Comparison of ENCODE assay signal across 15 cellular contexts in genomic region chr2:26268184-26268583, GRCh38.
A peak's percentile ranks its signal among the peaks of the same experiment; 100 is the strongest.
DNase-seq lines count a peak whose midpoint lies in the region; TF ChIP-seq lines count a peak whose summit lies in the region.
"Had no signal": no experiment of that assay in that cellular context is flagged by ENCODE, and none has a peak within 500 bp of the region (broad histone marks: within the 10 kb centered on the region; RNA-seq: fewer than 3 reads in every experiment).

No MANE protein-coding gene starts in this region.

- intact Hi-C loops in dendritic cell treated with granulocyte-macrophage colony-stimulating factor and Interleukin-4, amounts not matched to agents 40 ng/mL and 50 ng/mL, for 4 days (cut with micrococcal nuclease): no loop called here

- H3K36me3 ChIP-seq in neutrophil: peaks cover 36% of the 10 kb centered on the region

- H3K27me3 Mint-ChIP-seq in dendritic cell treated with granulocyte-macrophage colony-stimulating factor and Interleukin-4, amounts not matched to agents 40 ng/mL and 50 ng/mL, for 4 days: no peaks in the 10 kb centered on the region
- H3K27me3 Mint-ChIP-seq: activated naive CD8-positive, alpha-beta T cell treated with anti-CD3 and anti-CD28 coated beads, Interleukin-2, amount 50 U/mL, for 24 hours; B cell; naive thymus-derived CD8-positive, alpha-beta T cell had no signal

- no peaks in the 10 kb centered on the region for H3K27me3 ChIP-seq in neutrophil

- H3K4me3 Mint-ChIP-seq in dendritic cell treated with granulocyte-macrophage colony-stimulating factor and Interleukin-4, amounts not matched to agents 40 ng/mL and 50 ng/mL, for 4 days: no peak overlapping the region
- H3K4me3 Mint-ChIP-seq: activated naive CD8-positive, alpha-beta T cell treated with anti-CD3 and anti-CD28 coated beads, Interleukin-2, amount 50 U/mL, for 24 hours; B cell; naive thymus-derived CD8-positive, alpha-beta T cell had no signal

- peak overlapping the region; percentile 41 for H3K27ac Mint-ChIP-seq in dendritic cell treated with granulocyte-macrophage colony-stimulating factor and Interleukin-4, amounts not matched to agents 40 ng/mL and 50 ng/mL, for 4 days
- H3K27ac Mint-ChIP-seq: activated naive CD8-positive, alpha-beta T cell treated with anti-CD3 and anti-CD28 coated beads, Interleukin-2, amount 50 U/mL, for 24 hours; B cell had no signal

- no peaks in the 10 kb centered on the region for H3K9me3 ChIP-seq in neutrophil
- H3K9me3 ChIP-seq: thoracic aorta had no signal

- peaks cover 30% of the 10 kb centered on the region for H3K4me1 Mint-ChIP-seq in dendritic cell treated with granulocyte-macrophage colony-stimulating factor and Interleukin-4, amounts not matched to agents 40 ng/mL and 50 ng/mL, for 4 days (ENCODE audit: low read depth)

- no peak overlapping the region for H3K4me3 ChIP-seq in neutrophil (ENCODE audit: low read depth in 1 of 2, low read length in 1 of 2)
- H3K4me3 ChIP-seq: lung, thoracic aorta had no signal

- TF ChIP-seq CTCF in neutrophil (IDR thresholded peaks at IDR 0.05) (no peak), GM10266 (IDR thresholded peaks at IDR 0.05; ENCODE audit: control insufficient read depth, insufficient read depth, low read depth, missing control alignments) (no peak)

- DNase-seq in HS-5 (ENCODE audit: low read depth) (peak; percentile 19), NOMO-1 treated with dmso at 0.1 percent for 144 hours (lab: John Stamatoyannopoulos, UW; ENCODE audit: unreplicated experiment) (peak; percentile 5), GM10266 (ENCODE audit: extremely low spot score) (no peak), NCI-H526 (lab: John Stamatoyannopoulos, UW) (no peak)
- no peak for DNase-seq in stimulated activated CD4-positive, alpha-beta T cell treated with anti-CD3 and anti-CD28 coated beads, Interleukin-15, amount 100 ng/mL, for 24 hours
- DNase-seq: activated naive CD8-positive, alpha-beta T cell treated with anti-CD3 and anti-CD28 coated beads, Interleukin-2, amount 50 U/mL, for 24 hours; naive thymus-derived CD8-positive, alpha-beta T cell; NCI-H1417; NCI-H2171 treated with DMSO at 0.1 percent for 48 hours; T-helper 2 cell had no signal

- H3K4me1 ChIP-seq in neutrophil (ENCODE audit: control insufficient read depth in 1 of 2, insufficient read depth in 1 of 2, low read depth in 1 of 2, low read length in 1 of 2): peaks cover 9 to 12% of the 10 kb centered on the region in 2 experiments

- no peaks in the 10 kb centered on the region for H3K9me3 Mint-ChIP-seq in dendritic cell treated with granulocyte-macrophage colony-stimulating factor and Interleukin-4, amounts not matched to agents 40 ng/mL and 50 ng/mL, for 4 days
- H3K9me3 Mint-ChIP-seq: activated naive CD8-positive, alpha-beta T cell treated with anti-CD3 and anti-CD28 coated beads, Interleukin-2, amount 50 U/mL, for 24 hours; naive thymus-derived CD8-positive, alpha-beta T cell had no signal

- H3K36me3 Mint-ChIP-seq in dendritic cell treated with granulocyte-macrophage colony-stimulating factor and Interleukin-4, amounts not matched to agents 40 ng/mL and 50 ng/mL, for 4 days (ENCODE audit: low read depth): peaks cover 73% of the 10 kb centered on the region

- peak overlapping the region; percentile 62 for H3K27ac ChIP-seq in neutrophil
- H3K27ac ChIP-seq: thoracic aorta had no signal

Comparison
In these comparisons a context has a peak if more than half of its experiments do, and no peak if none do; other contexts are left out.
1. DNase-seq: peak in HS-5 (single experiment) and NOMO-1 treated with dmso at 0.1 percent for 144 hours (single experiment); none in GM10266 (single experiment), NCI-H526 (0 of 2) and stimulated activated CD4-positive, alpha-beta T cell treated with anti-CD3 and anti-CD28 coated beads, Interleukin-15, amount 100 ng/mL, for 24 hours (single experiment).